In the genomic region with DNA sequence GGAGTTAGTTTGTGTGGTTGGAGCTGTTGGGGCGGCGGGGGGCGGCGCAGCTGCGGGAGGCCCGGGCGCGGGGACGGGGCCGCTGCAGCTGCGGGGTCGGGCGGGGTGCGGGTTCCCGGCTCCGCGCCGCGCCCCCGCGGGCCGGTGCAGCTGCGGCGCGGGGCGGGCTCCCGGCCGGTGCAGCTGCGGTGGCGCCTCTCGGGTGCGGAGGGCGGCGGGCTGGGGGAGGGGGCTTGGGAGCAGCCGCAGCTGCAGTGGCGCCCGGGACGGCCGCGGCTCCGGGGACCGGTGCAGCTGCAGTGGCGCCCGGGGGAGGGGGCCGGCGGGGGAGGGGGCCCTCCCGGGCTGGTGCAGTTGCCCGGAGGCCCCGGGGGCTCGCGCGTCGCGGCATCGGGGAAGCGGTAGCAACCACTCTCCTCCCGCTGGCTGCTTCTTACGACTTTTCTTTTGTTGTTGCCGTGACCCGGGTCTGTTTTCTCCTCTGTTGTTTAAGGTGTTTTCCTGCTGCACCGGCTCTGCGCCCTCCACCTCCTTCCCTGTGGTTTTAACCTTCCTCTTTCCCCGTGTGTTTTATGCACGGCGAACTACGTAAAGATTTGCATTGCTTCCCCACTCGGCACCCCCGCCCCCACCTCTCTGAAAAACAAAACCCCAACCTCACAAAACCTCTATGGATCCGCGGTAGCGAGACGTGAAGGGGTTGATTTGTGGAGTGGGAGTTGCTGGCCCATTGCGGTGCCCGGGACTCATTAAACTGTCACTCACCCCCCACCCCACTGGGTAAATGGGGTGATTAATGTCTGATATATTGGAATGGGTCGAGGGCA, we compare ENCODE assay signal across 8 cellular contexts. TPM values are rescaled to one million over a fixed set of nuclear protein-coding genes. Genes with fewer than 3 reads are reported as not detected.
DNase-seq lines count a peak whose midpoint lies in the region; ATAC-seq and TF ChIP-seq lines count a peak whose summit lies in the region.

No MANE protein-coding gene starts in this region.

- no peak for TF ChIP-seq CTCF in OCI-LY3 (IDR thresholded peaks at IDR 0.05; ENCODE audit: low read depth, low read length)

- peaks cover 13% of the 10 kb centered on the region for H3K36me3 ChIP-seq in OCI-LY3 (replicated peaks; ENCODE audit: low read depth, low read length)
- H3K36me3 ChIP-seq in trophoblast cell (ENCODE audit: control insufficient read depth in 1 of 2, insufficient read depth in 2 of 2, low read length in 2 of 2) = peaks cover 7 to 8% of the 10 kb centered on the region in 2 experiments

- peak overlapping the region; percentile 82 for H3K9ac ChIP-seq in OCI-LY3 (ENCODE audit: low read length)
- H3K9ac ChIP-seq in trophoblast cell (ENCODE audit: low read length) = peak overlapping the region; percentile 76

- H3K27ac ChIP-seq in OCI-LY3 (ENCODE audit: low read length) (peak overlapping the region; percentile 79), trophoblast cell (ENCODE audit: low read depth, low read length) (no peak overlapping the region)

- H4K20me1 ChIP-seq in OCI-LY3 (ENCODE audit: insufficient read depth, low read length) = peaks cover 47% of the 10 kb centered on the region

- no peak overlapping the region for H2AK5ac ChIP-seq in trophoblast cell (ENCODE audit: low read length)

- peaks cover 11% of the 10 kb centered on the region for H3K79me1 ChIP-seq in trophoblast cell (ENCODE audit: low read length)

- no peak for ATAC-seq in Right ventricle myocardium superior (ENCODE audit: poor library complexity)
- ATAC-seq in HG03175 (IDR thresholded peaks at IDR 0.05; ENCODE audit: unreplicated experiment) = no peak
- no peak for ATAC-seq in GM18519 (IDR thresholded peaks at IDR 0.05; ENCODE audit: low FRiP score, unreplicated experiment)

- peaks cover 12% of the 10 kb centered on the region for H3K27me3 ChIP-seq in OCI-LY3 (ENCODE audit: low read depth, low read length)
- no peaks in the 10 kb centered on the region for H3K27me3 ChIP-seq in trophoblast cell (ENCODE audit: insufficient read depth, low read length)

- H3K4ac ChIP-seq in trophoblast cell (ENCODE audit: low read depth, low read length) = peak overlapping the region; percentile 88

- intact Hi-C loops in Right ventricle myocardium superior (cut with DNase I) = no loop called here

- no CpG with 5 or more reads among the region's 75 CpGs for WGBS in trophoblast cell (ENCODE audit: extremely low coverage, insufficient coverage, insufficient read length)

- H2BK120ac ChIP-seq in trophoblast cell (ENCODE audit: insufficient read depth, low read length, poor library complexity) = peak overlapping the region; percentile 30

- peak overlapping the region; percentile 63 for H4K91ac ChIP-seq in trophoblast cell (ENCODE audit: low read depth, low read length)

- H3K23ac ChIP-seq in trophoblast cell (ENCODE audit: low read length) = no peak overlapping the region

- peak overlapping the region; percentile 84 for H3K18ac ChIP-seq in trophoblast cell (ENCODE audit: low read length)

- H3K4me2 ChIP-seq in OCI-LY3 (ENCODE audit: low read length) = peak overlapping the region; percentile 100
- peak overlapping the region; percentile 96 for H3K4me2 ChIP-seq in trophoblast cell (ENCODE audit: low read length)

- peak overlapping the region; percentile 50 for H2BK5ac ChIP-seq in trophoblast cell (ENCODE audit: low read depth, low read length, poor library complexity)

- H4K8ac ChIP-seq in trophoblast cell (ENCODE audit: low read depth, low read length) = peak overlapping the region; percentile 69

- no peak overlapping the region for H2BK12ac ChIP-seq in trophoblast cell (ENCODE audit: low read length)

- H2AFZ ChIP-seq in OCI-LY3 (ENCODE audit: low read depth, low read length) = no peak overlapping the region
- peak overlapping the region; percentile 70 for H2AFZ ChIP-seq in trophoblast cell (ENCODE audit: insufficient read depth, low read length, poor library complexity)

- peak overlapping the region; percentile 15 for H4K12ac ChIP-seq in trophoblast cell (ENCODE audit: low read depth, low read length)

- DNase-seq in activated T-cell treated with anti-CD3 and anti-CD28 coated beads for 1 hour (ENCODE audit: low read depth) (peak; percentile 27), activated T-cell treated with anti-CD3 and anti-CD28 coated beads for 4 hours (no peak), activated gamma-delta T cell treated with Interleukin-2 at 50 U/mL for 16 hours (peak; percentile 46), Right ventricle myocardium superior (peak; percentile 55), trophoblast cell (peak in 1 of 2 donors; percentile 55)

- H3K9me3 ChIP-seq in OCI-LY3 (ENCODE audit: insufficient read depth, low read length) (no peaks in the 10 kb centered on the region), trophoblast cell (ENCODE audit: insufficient read depth, low read depth, low read length) (no peaks in the 10 kb centered on the region)

- peak overlapping the region; percentile 93 for H3K4me3 ChIP-seq in OCI-LY3 (ENCODE audit: low read length)
- peak overlapping the region; percentile 75 for H3K4me3 ChIP-seq in trophoblast cell (ENCODE audit: low read depth, low read length)

- H3K14ac ChIP-seq in trophoblast cell (ENCODE audit: low read length) = peak overlapping the region; percentile 80

- H3K4me1 ChIP-seq in OCI-LY3 (ENCODE audit: low read length) (peaks cover 54% of the 10 kb centered on the region), trophoblast cell (ENCODE audit: control insufficient read depth in 1 of 2, insufficient read depth in 2 of 2, low read length in 2 of 2) (peaks cover 0 to 8% of the 10 kb centered on the region in 2 experiments)

- H3K79me2 ChIP-seq in OCI-LY3 (ENCODE audit: low read length) (peaks cover 49% of the 10 kb centered on the region), trophoblast cell (ENCODE audit: control insufficient read depth, insufficient read depth, low read length, poor library complexity) (peaks cover 10% of the 10 kb centered on the region)

RNA-seq across cellular contexts. Expression of gene ZBTB18, which starts 1.7 kb away (rescaled TPM):
- total RNA-seq in Right ventricle myocardium superior = 29.9 TPM
- 6.7 TPM in 2 replicates for polyA plus RNA-seq in trophoblast cell (2013)
